ENCODE assay signal across 35 cellular contexts in genomic region chr3:146873748-146874147, GRCh38.
"Had no signal": no experiment of that assay in that cellular context is flagged by ENCODE, and none has a peak within 500 bp of the region (broad histone marks: within the 10 kb centered on the region; RNA-seq: fewer than 3 reads in every experiment).

No MANE protein-coding gene starts in this region.

- DNase-seq: Karpas-422, Kasumi-1, MG63, MM.1S, MV-4-11, NCI-H1048, NCI-H1092, NCI-H1092 treated with DMSO at 0.1 percent for 48 hours, NCI-H1105, NCI-H1105 treated with DMSO at 0.1 percent for 48 hours, NCI-H1417, NCI-H1417 treated with DMSO at 0.1 percent for 48 hours, NCI-H1436, NCI-H1436 treated with DMSO at 0.1 percent for 48 hours, NCI-H146, NCI-H1694, NCI-H1694 treated with DMSO at 0.1 percent for 48 hours, NCI-H187, NCI-H187 treated with DMSO at 0.1 percent for 48 hours, NCI-H1930, NCI-H2029, NCI-H2029 treated with DMSO at 0.1 percent for 48 hours, NCI-H2081, NCI-H2081 treated with DMSO at 0.1 percent for 48 hours, NCI-H2107, NCI-H2171, NCI-H2171 treated with DMSO at 0.1 percent for 48 hours, NCI-H2227 treated with DMSO at 0.1 percent for 48 hours, NCI-H226, NCI-H345, NCI-H446, NCI-H446 treated with DMSO at 0.1 percent for 48 hours, NCI-H510A, NCI-H510A treated with DMSO at 0.1 percent for 48 hours, NCI-H524 had no signal

- H3K4me3 ChIP-seq: MG63 had no signal

- H3K27me3 ChIP-seq: MG63 had no signal

- H3K36me3 ChIP-seq: MG63 had no signal
